ENCODE assay signal across 8 cellular contexts in genomic region chr3:149968216-149968615, GRCh38. TPM values are rescaled to one million over a fixed set of nuclear protein-coding genes. Genes with fewer than 3 reads are reported as not detected.
DNase-seq lines count a peak whose midpoint lies in the region; TF ChIP-seq lines count a peak whose summit lies in the region.

No MANE protein-coding gene starts in this region.

- 77 to 82% methylated on average over 8 of the region's 8 CpGs for WGBS in esophagus squamous epithelium, 2 donors

- H3K27me3 ChIP-seq in AG04450 (ENCODE audit: control insufficient read depth, insufficient read depth, low read length) (no peaks in the 10 kb centered on the region), esophagus squamous epithelium (peaks cover 0 to 13% (median 0%) of the 10 kb centered on the region in 4 donors)

- TF ChIP-seq CTCF in AG04450 (IDR thresholded peaks at IDR 0.05; ENCODE audit: low read depth, low read length): no peak
- no peak for TF ChIP-seq CTCF in VCaP (conservative IDR thresholded peaks at IDR 0.05)
- TF ChIP-seq CTCF in esophagus squamous epithelium (IDR thresholded peaks at IDR 0.05): no peak

- peaks cover 0 to 25% (median 0%) of the 10 kb centered on the region in 3 donors for H3K36me3 ChIP-seq in esophagus squamous epithelium

- H3K36me3 Mint-ChIP-seq in activated T-cell treated with anti-CD3 and anti-CD28 coated beads, Interleukin-2, amount 50 U/mL, for 24 hours (ENCODE audit: low read depth): peaks cover 6% of the 10 kb centered on the region
- peaks cover 2% of the 10 kb centered on the region for H3K36me3 Mint-ChIP-seq in activated CD4-positive, alpha-beta T cell treated with anti-CD3 and anti-CD28 coated beads, Interleukin-2, amount 10 ng/mL, durations not matched to agents 7 days and 5 days (ENCODE audit: low read depth)

- POLR2A ChIA-PET in AG04450 (lab: Yijun Ruan, JAX): interaction anchor here (2.0 to 2.2 kb wide), 2 partner anchors 179 to 216 kb away, joined by 5 to 8 read pairs; no protein-coding TSS in a partner anchor
- POLR2A ChIA-PET in activated CD4-positive, alpha-beta T cell treated with anti-CD3 and anti-CD28 coated beads, Interleukin-2, amount 10 ng/mL, durations not matched to agents 7 days and 5 days (lab: Charles Lee): no interaction called here

- peak overlapping the region; percentile 78 for H3K4me3 ChIP-seq in AG04450 (ENCODE audit: low read depth, low read length)
- H3K4me3 ChIP-seq in esophagus squamous epithelium: no peak overlapping the region

- no peak overlapping the region for H3K27ac Mint-ChIP-seq in activated T-cell treated with anti-CD3 and anti-CD28 coated beads, Interleukin-2, amount 50 U/mL, for 24 hours
- no peak overlapping the region for H3K27ac Mint-ChIP-seq in activated CD4-positive, alpha-beta T cell treated with anti-CD3 and anti-CD28 coated beads, Interleukin-2, amount 10 ng/mL, durations not matched to agents 7 days and 5 days

- H3K4me3 Mint-ChIP-seq in activated T-cell treated with anti-CD3 and anti-CD28 coated beads, Interleukin-2, amount 50 U/mL, for 24 hours: no peak overlapping the region
- H3K4me3 Mint-ChIP-seq in activated CD4-positive, alpha-beta T cell treated with anti-CD3 and anti-CD28 coated beads, Interleukin-2, amount 10 ng/mL, durations not matched to agents 7 days and 5 days: no peak overlapping the region

- H3K4me1 Mint-ChIP-seq in activated T-cell treated with anti-CD3 and anti-CD28 coated beads, Interleukin-2, amount 50 U/mL, for 24 hours (ENCODE audit: low read depth): peaks cover 17% of the 10 kb centered on the region
- peaks cover 16% of the 10 kb centered on the region for H3K4me1 Mint-ChIP-seq in activated CD4-positive, alpha-beta T cell treated with anti-CD3 and anti-CD28 coated beads, Interleukin-2, amount 10 ng/mL, durations not matched to agents 7 days and 5 days

- no peak overlapping the region for H3K27ac ChIP-seq in AG04450 (ENCODE audit: low read depth, low read length)
- peak overlapping the region; percentile 98 for H3K27ac ChIP-seq in VCaP
- no peak overlapping the region for H3K27ac ChIP-seq in esophagus squamous epithelium

- CTCF ChIA-PET in AG04450 (lab: Charles Lee): interaction anchor here (0.7 to 5.4 kb wide), 12 partner anchors 10 to 528 kb away, joined by 3 to 96 read pairs (median 10); no protein-coding TSS in a partner anchor
- CTCF ChIA-PET in activated CD4-positive, alpha-beta T cell treated with anti-CD3 and anti-CD28 coated beads, Interleukin-2, amount 10 ng/mL, durations not matched to agents 7 days and 5 days (lab: Charles Lee): interaction anchor here (1.4 kb wide), 1 partner anchor 160 kb away, joined by 5 read pairs; no protein-coding TSS in a partner anchor

- intact Hi-C loops in esophagus squamous epithelium (cut with DNase I): loop anchor here (10.0 kb wide), 2 partner anchors 217 to 257 kb away; no protein-coding TSS in a partner anchor

- no peaks in the 10 kb centered on the region for H3K9me3 Mint-ChIP-seq in activated T-cell treated with anti-CD3 and anti-CD28 coated beads, Interleukin-2, amount 50 U/mL, for 24 hours
- no peaks in the 10 kb centered on the region for H3K9me3 Mint-ChIP-seq in activated CD4-positive, alpha-beta T cell treated with anti-CD3 and anti-CD28 coated beads, Interleukin-2, amount 10 ng/mL, durations not matched to agents 7 days and 5 days

- peaks cover 25% of the 10 kb centered on the region for H3K27me3 Mint-ChIP-seq in activated T-cell treated with anti-CD3 and anti-CD28 coated beads, Interleukin-2, amount 50 U/mL, for 24 hours
- peaks cover 30% of the 10 kb centered on the region for H3K27me3 Mint-ChIP-seq in activated CD4-positive, alpha-beta T cell treated with anti-CD3 and anti-CD28 coated beads, Interleukin-2, amount 10 ng/mL, durations not matched to agents 7 days and 5 days

- no peaks in the 10 kb centered on the region for H3K9me3 ChIP-seq in AG04450 (ENCODE audit: control insufficient read depth, insufficient read depth, low read length)
- H3K9me3 ChIP-seq in esophagus squamous epithelium: no peaks in the 10 kb centered on the region

- DNase-seq in AG04450 (ENCODE audit: low read depth, low spot score): no peak
- peak; percentile 21 for DNase-seq in HT-29 (ENCODE audit: low spot score)
- DNase-seq in islet precursor cell: peak; percentile 58
- no peak for DNase-seq in stimulated activated CD4-positive, alpha-beta T cell treated with anti-CD3 and anti-CD28 coated beads, Interleukin-12 subunit alpha, Interleukin-12 subunit beta, amount 100 ng/mL, for 4 hours
- no peak for DNase-seq in activated T-cell treated with anti-CD3 and anti-CD28 coated beads, Interleukin-2, amount 50 U/mL, for 24 hours
- no peak for DNase-seq in activated CD4-positive, alpha-beta T cell treated with anti-CD3 and anti-CD28 coated beads, Interleukin-2, amount 10 ng/mL, durations not matched to agents 7 days and 5 days
- DNase-seq in esophagus squamous epithelium (lab: John Stamatoyannopoulos, UW): no peak

- H3K4me1 ChIP-seq in esophagus squamous epithelium: peaks cover 0 to 60% (median 0%) of the 10 kb centered on the region in 3 donors

- no peak for TF ChIP-seq POLR2A in esophagus squamous epithelium (IDR thresholded peaks at IDR 0.05)

RNA-seq across cellular contexts. Expression of gene PFN2, which starts 2.5 kb away (rescaled TPM):
- polyA plus RNA-seq in AG04450 (2011; rRNA removed): 467 and 659 TPM in 2 replicates
- polyA minus RNA-seq in AG04450 (2011; rRNA and poly(A)+ RNA removed): 170 and 281 TPM in 2 replicates
- 96.1 and 103 TPM in 2 replicates for total RNA-seq in HT-29 (2014; rRNA removed; shearing (Covaris generic))
- total RNA-seq in activated CD4-positive, alpha-beta T cell treated with anti-CD3 and anti-CD28 coated beads, Interleukin-2, amount 10 ng/mL, durations not matched to agents 7 days and 5 days: under 1 TPM; 0.27 to 0.50 TPM
- total RNA-seq in esophagus squamous epithelium: 10 to 100 TPM in 3 of 4 donors, 1 to 10 TPM in 1; 7.8 to 39.3 (median 26.6) TPM

Comparison
In these comparisons a context has a peak if more than half of its experiments do, and no peak if none do; other contexts are left out.
1. DNase-seq: peak in HT-29 (single experiment) and islet precursor cell (single experiment); none in AG04450 (single experiment), stimulated activated CD4-positive, alpha-beta T cell treated with anti-CD3 and anti-CD28 coated beads, Interleukin-12 subunit alpha, Interleukin-12 subunit beta, amount 100 ng/mL, for 4 hours (single experiment), activated T-cell treated with anti-CD3 and anti-CD28 coated beads, Interleukin-2, amount 50 U/mL, for 24 hours (single experiment), activated CD4-positive, alpha-beta T cell treated with anti-CD3 and anti-CD28 coated beads, Interleukin-2, amount 10 ng/mL, durations not matched to agents 7 days and 5 days (single experiment) and esophagus squamous epithelium (single experiment).
2. RNA of gene PFN2, which starts 2.5 kb away (total RNA-seq): 96.1 to 103 TPM in HT-29 and 7.8 to 39.3 TPM in esophagus squamous epithelium; 0.27 to 0.50 TPM in activated CD4-positive, alpha-beta T cell treated with anti-CD3 and anti-CD28 coated beads, Interleukin-2, amount 10 ng/mL, durations not matched to agents 7 days and 5 days; every median in the first group is over 4 times any median in the second.